Comparison of ENCODE assay signal across 8 cellular contexts in genomic region chr17:75516255-75516618, GRCh38. TPM values are rescaled to one million over a fixed set of nuclear protein-coding genes. Genes with fewer than 3 reads are reported as not detected.
DNase-seq lines count a peak whose midpoint lies in the region; ATAC-seq and TF ChIP-seq lines count a peak whose summit lies in the region.

TSEN54 (plus strand) TSS chr17:75516528; CDS start chr17:75516561, 33 bp downstream.

- H3K36me3 ChIP-seq in Peyer's patch, result peaks cover 0 to 15% (median 0%) of the 10 kb centered on the region in 3 donors
- H3K36me3 ChIP-seq in esophagus (ENCODE audit: control insufficient read depth in 2 of 2, insufficient read depth in 2 of 2, low read length in 1 of 2), result peaks cover 0 to 2% of the 10 kb centered on the region in 2 donors
- H3K36me3 ChIP-seq in muscle layer of colon (ENCODE audit: insufficient read depth, low read length), result peaks cover 12% of the 10 kb centered on the region

- peak within 1 kb of the TSS; percentile 80 to 91 (median 86) for H3K27ac ChIP-seq in Peyer's patch
- H3K27ac ChIP-seq in esophagus (ENCODE audit: low read depth in 2 of 2, low read length in 1 of 2), result peak within 1 kb of the TSS; percentile 82 to 85
- peak within 1 kb of the TSS; percentile 86 for H3K27ac ChIP-seq in muscle layer of colon (ENCODE audit: low read depth, low read length)

- peak; percentile 3 to 49 for TF ChIP-seq POLR2A in Peyer's patch (IDR thresholded peaks at IDR 0.05)

- H3K9me3 ChIP-seq in Peyer's patch (no peaks in the 10 kb centered on the region), esophagus (ENCODE audit: control insufficient read depth in 2 of 2, insufficient read depth in 1 of 2, low read depth in 1 of 2, low read length in 1 of 2) (no peaks in the 10 kb centered on the region), muscle layer of colon (ENCODE audit: low read length) (no peaks in the 10 kb centered on the region)

- peaks cover 16% of the 10 kb centered on the region for H3K36me3 Mint-ChIP-seq in activated T-cell treated with anti-CD3 and anti-CD28 coated beads, Interleukin-2, amount 50 U/mL, for 4 hours (ENCODE audit: insufficient read depth)

- DNase-seq in DMS 273 (lab: John Stamatoyannopoulos, UW; ENCODE audit: unreplicated experiment) (peak; percentile 95), KG1 (lab: John Stamatoyannopoulos, UW) (peak; percentile 71), Peyer's patch (peak; percentile 90 to 98 (median 98))
- peak; percentile 95 for DNase-seq in activated T-cell treated with anti-CD3 and anti-CD28 coated beads, Interleukin-2, amount 50 U/mL, for 4 hours
- DNase-seq in stimulated activated CD8-positive, alpha-beta memory T cell treated with anti-CD3 and anti-CD28 coated beads, Interleukin-7, amount 100 ng/mL, for 24 hours (ENCODE audit: low read depth), result peak; percentile 88

- H3K4me3 Mint-ChIP-seq in activated T-cell treated with anti-CD3 and anti-CD28 coated beads, Interleukin-2, amount 50 U/mL, for 4 hours, result peak within 1 kb of the TSS; percentile 87

- peaks cover 3 to 45% (median 23%) of the 10 kb centered on the region in 4 donors for H3K4me1 ChIP-seq in Peyer's patch
- peaks cover 7 to 17% of the 10 kb centered on the region in 2 donors for H3K4me1 ChIP-seq in esophagus (ENCODE audit: control insufficient read depth in 2 of 2, insufficient read depth in 2 of 2, low read length in 1 of 2)
- H3K4me1 ChIP-seq in muscle layer of colon (ENCODE audit: insufficient read depth, low read length), result peaks cover 39% of the 10 kb centered on the region

- peak within 1 kb of the TSS; percentile 21 for H3K9ac ChIP-seq in muscle layer of colon (ENCODE audit: low read length)

- peaks cover 3% of the 10 kb centered on the region for H3K27me3 Mint-ChIP-seq in activated T-cell treated with anti-CD3 and anti-CD28 coated beads, Interleukin-2, amount 50 U/mL, for 4 hours (ENCODE audit: low read depth)

- H3K27me3 ChIP-seq in Peyer's patch (no peaks in the 10 kb centered on the region), esophagus (ENCODE audit: control insufficient read depth in 1 of 2, insufficient read depth in 2 of 2, low read length in 2 of 2) (no peaks in the 10 kb centered on the region), muscle layer of colon (ENCODE audit: control insufficient read depth in 1 of 2, insufficient read depth in 2 of 2, low read length in 2 of 2) (no peaks in the 10 kb centered on the region)

- ATAC-seq in GM21576 (IDR thresholded peaks at IDR 0.05; ENCODE audit: unreplicated experiment), result peak; percentile 60
- ATAC-seq in activated T-cell treated with anti-CD3 and anti-CD28 coated beads, Interleukin-2, amount 50 U/mL, for 4 hours, result peak; percentile 87 to 88

- no peaks in the 10 kb centered on the region for H3K9me3 Mint-ChIP-seq in activated T-cell treated with anti-CD3 and anti-CD28 coated beads, Interleukin-2, amount 50 U/mL, for 4 hours

- peak within 1 kb of the TSS; percentile 86 to 94 (median 92) for H3K4me3 ChIP-seq in Peyer's patch
- peak within 1 kb of the TSS; percentile 75 to 82 for H3K4me3 ChIP-seq in esophagus (ENCODE audit: low read depth in 1 of 2, low read length in 2 of 2)
- peak within 1 kb of the TSS; percentile 95 for H3K4me3 ChIP-seq in muscle layer of colon (ENCODE audit: low read depth in 1 of 2, low read length in 2 of 2)

- H3K4me1 Mint-ChIP-seq in activated T-cell treated with anti-CD3 and anti-CD28 coated beads, Interleukin-2, amount 50 U/mL, for 4 hours (ENCODE audit: low read depth), result peaks cover 25% of the 10 kb centered on the region

- no peak for TF ChIP-seq CTCF in Peyer's patch (IDR thresholded peaks at IDR 0.05)

- 0 to 1% methylated on average over 25 to 45 of the region's 45 CpGs for WGBS in esophagus, 2 donors

RNA-seq across cellular contexts. Expression of gene TSEN54, which starts in this region (rescaled TPM):
- total RNA-seq in Peyer's patch, result 10 to 100 TPM; 47.9 to 89.5 (median 80.0) TPM
- total RNA-seq in activated T-cell treated with anti-CD3 and anti-CD28 coated beads, Interleukin-2, amount 50 U/mL, for 4 hours, result 10 to 100 TPM; 64.1 to 76.2 (median 71.5) TPM
- 10 to 100 TPM; 25.1 to 31.5 TPM for polyA plus RNA-seq in esophagus

Comparison
In these comparisons a context has a peak if more than half of its experiments do, and no peak if none do; other contexts are left out.
1. Peak in every context shown above with its lines: DNase-seq, ATAC-seq, H3K4me3 ChIP-seq and H3K27ac ChIP-seq.